17 cellular contexts compared by ENCODE assay signal in genomic region chr6:37513155-37513554, GRCh38. TPM values are rescaled to one million over a fixed set of nuclear protein-coding genes. Genes with fewer than 3 reads are reported as not detected.
DNase-seq lines count a peak whose midpoint lies in the region; ATAC-seq and TF ChIP-seq lines count a peak whose summit lies in the region.
"Had no signal": no experiment of that assay in that cellular context is flagged by ENCODE, and none has a peak within 500 bp of the region (broad histone marks: within the 10 kb centered on the region; RNA-seq: fewer than 3 reads in every experiment).

No MANE protein-coding gene starts in this region.

- no peak for TF ChIP-seq CTCF in WTC11 (IDR thresholded peaks at IDR 0.05)
- TF ChIP-seq CTCF in type B pancreatic cell (conservative IDR thresholded peaks at IDR 0.05): no peak

- H3K27ac Mint-ChIP-seq in stimulated activated naive CD8-positive, alpha-beta T cell treated with anti-CD3 and anti-CD28 coated beads, Interleukin-15, amount 100 ng/mL, for 72 hours: peak overlapping the region in 1 of 2 donors; percentile 84
- H3K27ac Mint-ChIP-seq in WTC11 (no peak overlapping the region), type B pancreatic cell (no peak overlapping the region)

- no peak for ATAC-seq in stimulated activated naive CD8-positive, alpha-beta T cell treated with anti-CD3 and anti-CD28 coated beads, Interleukin-15, amount 100 ng/mL, for 72 hours
- no peak for ATAC-seq in stimulated activated naive CD8-positive, alpha-beta T cell treated with anti-CD3 and anti-CD28 coated beads, Interleukin-15, Interleukin-2, amounts not matched to agents 100 U/mL and 50 U/mL, for 24 hours
- no peak for ATAC-seq in WTC11
- no peak for ATAC-seq in HG03159 (IDR thresholded peaks at IDR 0.05; ENCODE audit: unreplicated experiment)

- CTCF ChIA-PET in WTC11 (lab: Charles Lee): interaction anchor here (1.0 to 3.4 kb wide), 5 partner anchors 23 to 306 kb away, joined by 3 to 23 read pairs (median 8); no protein-coding TSS in a partner anchor

- no peaks in the 10 kb centered on the region for H3K27me3 Mint-ChIP-seq in stimulated activated naive CD8-positive, alpha-beta T cell treated with anti-CD3 and anti-CD28 coated beads, Interleukin-15, amount 100 ng/mL, for 72 hours
- H3K27me3 Mint-ChIP-seq in WTC11 (ENCODE audit: low read depth) (peaks cover 52% of the 10 kb centered on the region), type B pancreatic cell (peaks cover 44% of the 10 kb centered on the region)

- 0 out of 2 replicates have a peak overlapping the region, but pooled peaks have one; percentile 11 for H3K4me3 ChIP-seq in iPS-18c (ENCODE audit: insufficient read depth, low read depth, low read length)
- H3K4me3 ChIP-seq: ascending aorta, tibial nerve had no signal

- H3K4me3 Mint-ChIP-seq in stimulated activated naive CD8-positive, alpha-beta T cell treated with anti-CD3 and anti-CD28 coated beads, Interleukin-15, amount 100 ng/mL, for 72 hours: peak overlapping the region; percentile 8 to 63
- peak overlapping the region; percentile 53 for H3K4me3 Mint-ChIP-seq in WTC11
- no peak overlapping the region for H3K4me3 Mint-ChIP-seq in type B pancreatic cell

- POLR2A ChIA-PET in WTC11 (lab: Charles Lee): interaction anchor here (0.9 to 1.3 kb wide), 4 partner anchors 13 to 187 kb away, joined by 3 to 4 read pairs (median 4); partner anchors contain the start of gene CCDC167

- H3K9me3 ChIP-seq in iPS-18c (ENCODE audit: control insufficient read depth, insufficient read depth, low read length): peaks cover 2% of the 10 kb centered on the region
- H3K9me3 ChIP-seq: ascending aorta, tibial nerve had no signal

- 0 out of 2 replicates have a peak, but pooled peaks cover 2% of the 10 kb centered on the region for H3K36me3 Mint-ChIP-seq in WTC11
- no peaks in the 10 kb centered on the region for H3K36me3 Mint-ChIP-seq in type B pancreatic cell

- DNase-seq in stimulated activated naive CD8-positive, alpha-beta T cell treated with anti-CD3 and anti-CD28 coated beads, Interleukin-15, amount 100 ng/mL, for 72 hours: no peak
- DNase-seq in stimulated activated naive CD8-positive, alpha-beta T cell treated with anti-CD3 and anti-CD28 coated beads, Interleukin-15, Interleukin-2, amounts not matched to agents 100 U/mL and 50 U/mL, for 24 hours: no peak
- no peak for DNase-seq in WTC11 (ENCODE audit: low spot score)
- no peak for DNase-seq in pons (ENCODE audit: low spot score)
- DNase-seq in type B pancreatic cell (ENCODE audit: extremely low spot score, unreplicated experiment): no peak
- DNase-seq in inferior parietal cortex (ENCODE audit: extremely low spot score): no peak
- DNase-seq: GDM1, HCEC 1CT, mammary epithelial cell, NCI-H1105 treated with DMSO at 0.1 percent for 48 hours, NCI-H2171 treated with DMSO at 0.1 percent for 48 hours, NCI-H82, T-helper 9 cell had no signal

- peaks cover 80% of the 10 kb centered on the region for H3K4me1 Mint-ChIP-seq in stimulated activated naive CD8-positive, alpha-beta T cell treated with anti-CD3 and anti-CD28 coated beads, Interleukin-15, amount 100 ng/mL, for 72 hours
- H3K4me1 Mint-ChIP-seq in WTC11 (peaks cover 76% of the 10 kb centered on the region), type B pancreatic cell (ENCODE audit: unreplicated experiment) (peaks cover 45% of the 10 kb centered on the region)

- H3K9me3 Mint-ChIP-seq in stimulated activated naive CD8-positive, alpha-beta T cell treated with anti-CD3 and anti-CD28 coated beads, Interleukin-15, amount 100 ng/mL, for 72 hours: peaks cover 0 to 9% of the 10 kb centered on the region in 2 donors
- H3K9me3 Mint-ChIP-seq in WTC11 (peaks cover 7% of the 10 kb centered on the region), type B pancreatic cell (no peaks in the 10 kb centered on the region)

TF ChIP-seq in WTC11, 78 proteins besides CTCF, POLR2A, EP300 and RAD21 (continues in another document):
- no peak for TF ChIP-seq ELF4 (CRISPR knock-in tag; IDR thresholded peaks at IDR 0.05; ENCODE audit: low read depth)
- no peak for TF ChIP-seq RELA (CRISPR knock-in tag; IDR thresholded peaks at IDR 0.05; ENCODE audit: borderline replicate concordance)
- TF ChIP-seq ERG (CRISPR knock-in tag; IDR thresholded peaks at IDR 0.05): no peak
- TF ChIP-seq GABPB1 (CRISPR knock-in tag; IDR thresholded peaks at IDR 0.05): no peak
- TF ChIP-seq MYBL2 (CRISPR knock-in tag; IDR thresholded peaks at IDR 0.05): no peak
- no peak for TF ChIP-seq E2F1 (CRISPR knock-in tag; IDR thresholded peaks at IDR 0.05)
- TF ChIP-seq SP1 (CRISPR knock-in tag; conservative IDR thresholded peaks at IDR 0.05): no peak
- TF ChIP-seq ZNF138 (CRISPR knock-in tag; conservative IDR thresholded peaks at IDR 0.05): no peak
- no peak for TF ChIP-seq EMX1 (CRISPR knock-in tag; IDR thresholded peaks at IDR 0.05)
- TF ChIP-seq PRDM15 (CRISPR knock-in tag; IDR thresholded peaks at IDR 0.05): no peak
- TF ChIP-seq ATF6 (CRISPR knock-in tag; IDR thresholded peaks at IDR 0.05): no peak
- TF ChIP-seq ATF3 (CRISPR knock-in tag; conservative IDR thresholded peaks at IDR 0.05): no peak
- no peak for TF ChIP-seq CREM (CRISPR knock-in tag; IDR thresholded peaks at IDR 0.05)

RNA-seq across cellular contexts. Expression of gene CCDC167, which starts 13.5 kb away (rescaled TPM):
- 19.1 to 21.6 TPM (median 19.9 TPM) in 3 replicates for total RNA-seq in WTC11 (2021)
- total RNA-seq in type B pancreatic cell (ENCODE audit: low replicate concordance): 28.1 and 38.3 TPM in 2 replicates
